12 cellular contexts compared by ENCODE assay signal in genomic region chr17:61204456-61204855, GRCh38.
"Had no signal": no experiment of that assay in that cellular context is flagged by ENCODE, and none has a peak within 500 bp of the region (broad histone marks: within the 10 kb centered on the region; RNA-seq: fewer than 3 reads in every experiment).

No MANE protein-coding gene starts in this region.

- H3K9me2 ChIP-seq: SK-N-SH had no signal

- H3K4me2 ChIP-seq: SK-N-SH had no signal

- H3K4me3 ChIP-seq: sigmoid colon had no signal

- H3K36me3 ChIP-seq: adrenal gland, sigmoid colon had no signal

- H3K9me3 ChIP-seq: adrenal gland, sigmoid colon, SK-N-SH had no signal

- DNase-seq: activated CD4-positive, alpha-beta memory T cell treated with anti-CD3 and anti-CD28 coated beads for 36 hours; activated gamma-delta T cell treated with Interleukin-2 at 50 U/mL for 16 hours; activated T-cell treated with anti-CD3 and anti-CD28 coated beads for 4 hours; left colon; mammary epithelial cell; midbrain; sigmoid colon; SK-N-SH; stimulated activated CD4-positive, alpha-beta T cell treated with anti-CD3 and anti-CD28 coated beads, Interleukin-4, amount 100 ng/mL, for 4 hours had no signal

- ATAC-seq: activated naive CD4-positive, alpha-beta T cell treated with anti-CD3 and anti-CD28 coated beads, Interleukin-2, amount 50 U/mL, for 72 hours; left colon; stimulated activated memory B cell treated with anti-CD40 and anti-IgM and Interleukin-4, amounts not matched to agents 10 μg/mL and 1 μg/mL and 100 μg/mL, for 72 hours had no signal

- H3K27me3 ChIP-seq: adrenal gland, sigmoid colon had no signal
